Comparison of ENCODE assay signal across 8 cellular contexts in the genomic region with DNA sequence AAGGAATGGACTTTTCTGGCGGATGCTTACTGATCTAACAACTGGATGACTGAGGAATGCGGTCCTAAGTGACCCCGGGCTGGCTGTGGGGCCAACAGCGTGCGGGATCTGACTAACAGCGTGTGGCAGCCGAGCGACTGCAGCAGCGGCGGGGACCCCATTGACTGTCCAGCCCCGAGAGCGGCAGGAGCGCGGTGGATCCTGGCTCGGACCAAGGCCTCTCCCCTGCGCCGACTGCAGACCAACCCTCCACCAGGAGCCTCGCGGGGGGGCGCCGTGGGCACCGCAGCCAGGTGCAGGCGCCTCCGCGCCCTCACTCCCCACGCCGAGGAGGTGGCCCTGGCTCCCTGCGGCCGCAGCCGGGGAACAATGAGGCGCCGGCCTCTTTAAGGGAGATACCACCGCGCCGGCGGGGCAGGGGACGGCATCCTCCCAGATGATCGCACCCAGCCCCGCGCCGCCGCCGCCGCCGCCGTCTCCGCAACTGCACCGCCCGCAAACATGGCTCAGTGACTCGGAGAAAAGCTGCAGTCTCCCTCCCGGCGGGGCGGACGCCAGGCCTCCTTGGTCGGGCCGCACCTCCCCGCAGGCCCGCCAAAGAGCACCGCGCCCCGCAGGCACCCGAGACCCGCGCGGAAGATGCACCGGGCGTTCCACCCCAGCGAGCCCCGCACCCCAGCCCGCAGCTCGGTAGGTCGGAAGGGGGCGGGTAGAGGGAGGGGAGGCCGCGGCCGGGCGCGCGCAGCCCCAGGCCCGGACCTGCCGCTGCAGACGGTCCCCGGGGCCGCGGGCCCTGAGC. TPM values are rescaled to one million over a fixed set of nuclear protein-coding genes. Genes with fewer than 3 reads are reported as not detected.
DNase-seq lines count a peak whose midpoint lies in the region; FAIRE-seq and TF ChIP-seq lines count a peak whose summit lies in the region.

No MANE protein-coding gene starts in this region.

- H3K4me3 ChIP-seq in iPS-11a (ENCODE audit: low read depth, low read length) (peak overlapping the region; percentile 92), skeletal muscle cell (ENCODE audit: low read depth, low read length) (peak overlapping the region; percentile 97)

- no peaks in the 10 kb centered on the region for H3K9me3 Mint-ChIP-seq in HFFc6

- peak; percentile 80 for DNase-seq in GM12891 (ENCODE audit: insufficient read length, low spot score)
- peak; percentile 54 for DNase-seq in HFFc6
- peak; percentile 84 for DNase-seq in NCI-H1092 treated with DMSO at 0.1 percent for 48 hours (lab: John Stamatoyannopoulos, UW)
- DNase-seq in T1000 (lab: John Stamatoyannopoulos, UW) = peak; percentile 62
- peak; percentile 85 for DNase-seq in astrocyte of the hippocampus (ENCODE audit: low read depth, low spot score)
- DNase-seq in skeletal muscle cell (ENCODE audit: low read depth) = no peak
- DNase-seq in foreskin melanocyte = no peak

- H3K27ac Mint-ChIP-seq in HFFc6 = peak overlapping the region; percentile 73

- peaks cover 5% of the 10 kb centered on the region; the same call in 1 of the 2 replicates for H3K36me3 Mint-ChIP-seq in HFFc6 (ENCODE audit: low read depth)

- H3K4me1 Mint-ChIP-seq in HFFc6 (ENCODE audit: low read depth) = peaks cover 22% of the 10 kb centered on the region

- peak overlapping the region; percentile 95 for H3K4me3 Mint-ChIP-seq in HFFc6

- H3K27me3 Mint-ChIP-seq in HFFc6 (ENCODE audit: insufficient read depth) = no peaks in the 10 kb centered on the region

- peak; percentile 76 for FAIRE-seq in GM12891 (lab: Jason Lieb, UNC)

- no peak for TF ChIP-seq POLR2A in GM12891 (IDR thresholded peaks at IDR 0.05; ENCODE audit: low read depth, low read length)

- peak; percentile 28; the same call in 1 of the 2 replicates for TF ChIP-seq CTCF in HFFc6 (IDR thresholded peaks at IDR 0.05)

TF ChIP-seq in GM12891, 5 proteins besides CTCF, POLR2A, EP300 and RAD21:
- TF ChIP-seq TAF1 (IDR thresholded peaks at IDR 0.05; ENCODE audit: low read depth, low read length) (peak; percentile 62; the same call in 1 of the 2 replicates), PAX5 (IDR thresholded peaks at IDR 0.05; ENCODE audit: insufficient read depth, low read length, severe bottlenecking) (no peak), SPI1 (IDR thresholded peaks at IDR 0.05; ENCODE audit: low read depth, low read length) (no peak), POU2F2 (IDR thresholded peaks at IDR 0.05; ENCODE audit: low read depth, low read length) (no peak), POLR2AphosphoS5 (IDR thresholded peaks at IDR 0.05; ENCODE audit: low read depth, low read length) (peak; percentile 25; the same call in 1 of the 2 replicates)

RNA-seq across cellular contexts. Expression of a gene that starts 0.7 kb away (rescaled TPM):
- 2.7 TPM for polyA plus RNA-seq in GM12891 (2012; ENCODE audit: low read depth, missing spikeins)
- 1 to 10 TPM; 2.5 to 4.4 (median 3.8) TPM for total RNA-seq in HFFc6 (2021; fragmentation: NEBNext Ultra II Directional; extraction: Animal tissue kit (Norgen Biotek cat#: 25700))

RNA-seq across cellular contexts. Expression of a gene that starts 43.5 kb away (rescaled TPM):
- polyA plus RNA-seq in GM12891 (2012; ENCODE audit: low read depth, missing spikeins) = not detected
- total RNA-seq in HFFc6 (2021; fragmentation: NEBNext Ultra II Directional; extraction: Animal tissue kit (Norgen Biotek cat#: 25700)) = not detected

RNA-seq across cellular contexts. Expression of a gene that starts 47.9 kb away (rescaled TPM):
- polyA plus RNA-seq in GM12891 (2012; ENCODE audit: low read depth, missing spikeins) = not detected
- not detected for total RNA-seq in HFFc6 (2021; fragmentation: NEBNext Ultra II Directional; extraction: Animal tissue kit (Norgen Biotek cat#: 25700))

RNA-seq across cellular contexts. Expression of a gene that starts 57.8 kb away (rescaled TPM):
- polyA plus RNA-seq in GM12891 (2012; ENCODE audit: low read depth, missing spikeins) = not detected
- not detected for total RNA-seq in HFFc6 (2021; fragmentation: NEBNext Ultra II Directional; extraction: Animal tissue kit (Norgen Biotek cat#: 25700))

RNA-seq across cellular contexts. Expression of a gene that starts 58.8 kb away (rescaled TPM):
- 48.3 TPM for polyA plus RNA-seq in GM12891 (2012; ENCODE audit: low read depth, missing spikeins)
- 10 to 100 TPM; 33.5 to 46.3 (median 38.7) TPM for total RNA-seq in HFFc6 (2021; fragmentation: NEBNext Ultra II Directional; extraction: Animal tissue kit (Norgen Biotek cat#: 25700))

Comparison
In these comparisons a context has a peak if more than half of its experiments do, and no peak if none do; other contexts are left out.
1. DNase-seq: peak in GM12891 (single experiment), HFFc6 (single experiment), NCI-H1092 treated with DMSO at 0.1 percent for 48 hours (single experiment), T1000 (single experiment) and astrocyte of the hippocampus (single experiment); none in skeletal muscle cell (single experiment) and foreskin melanocyte (single experiment).